Comparison of ENCODE assay signal across 8 cellular contexts in the genomic region with DNA sequence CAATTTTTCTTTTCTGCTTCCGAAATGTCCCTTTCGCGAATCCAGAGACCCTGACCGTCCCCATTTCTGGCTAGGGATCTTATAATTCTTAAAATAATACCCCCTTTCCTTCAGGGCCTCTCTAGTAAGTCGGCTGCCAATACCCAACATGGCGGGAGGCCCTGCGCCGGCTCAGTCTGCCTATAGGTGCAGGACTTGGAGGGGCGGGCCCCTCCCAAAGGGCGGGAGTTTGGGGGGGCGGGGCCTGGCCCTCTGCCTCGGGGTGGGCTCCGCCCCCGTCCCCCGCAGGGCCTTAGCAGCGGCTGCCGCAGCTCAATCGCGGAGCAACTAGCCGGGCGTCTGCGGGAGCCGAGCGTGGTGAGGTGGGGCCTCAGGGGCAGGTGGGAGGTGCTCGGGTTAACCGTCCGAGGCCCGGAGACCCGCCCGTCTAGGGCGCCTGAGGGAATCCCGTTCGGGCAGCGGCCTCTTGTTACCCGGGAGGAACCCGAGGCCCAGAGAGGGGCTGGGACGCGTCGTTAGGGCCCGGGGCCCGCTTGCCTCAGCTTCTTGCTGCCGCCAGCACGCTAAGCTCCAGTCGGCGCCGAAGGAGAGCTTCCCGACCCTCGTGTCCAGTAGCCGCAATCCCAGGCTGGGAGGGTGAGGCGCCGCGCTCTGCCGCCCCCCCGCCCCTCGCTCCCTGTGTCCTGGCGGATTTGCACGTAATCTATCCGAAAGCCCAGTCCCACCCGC.
A peak's percentile ranks its signal among the peaks of the same experiment; 100 is the strongest.
DNase-seq lines count a peak whose midpoint lies in the region; ATAC-seq and TF ChIP-seq lines count a peak whose summit lies in the region.

A gene with protein sequence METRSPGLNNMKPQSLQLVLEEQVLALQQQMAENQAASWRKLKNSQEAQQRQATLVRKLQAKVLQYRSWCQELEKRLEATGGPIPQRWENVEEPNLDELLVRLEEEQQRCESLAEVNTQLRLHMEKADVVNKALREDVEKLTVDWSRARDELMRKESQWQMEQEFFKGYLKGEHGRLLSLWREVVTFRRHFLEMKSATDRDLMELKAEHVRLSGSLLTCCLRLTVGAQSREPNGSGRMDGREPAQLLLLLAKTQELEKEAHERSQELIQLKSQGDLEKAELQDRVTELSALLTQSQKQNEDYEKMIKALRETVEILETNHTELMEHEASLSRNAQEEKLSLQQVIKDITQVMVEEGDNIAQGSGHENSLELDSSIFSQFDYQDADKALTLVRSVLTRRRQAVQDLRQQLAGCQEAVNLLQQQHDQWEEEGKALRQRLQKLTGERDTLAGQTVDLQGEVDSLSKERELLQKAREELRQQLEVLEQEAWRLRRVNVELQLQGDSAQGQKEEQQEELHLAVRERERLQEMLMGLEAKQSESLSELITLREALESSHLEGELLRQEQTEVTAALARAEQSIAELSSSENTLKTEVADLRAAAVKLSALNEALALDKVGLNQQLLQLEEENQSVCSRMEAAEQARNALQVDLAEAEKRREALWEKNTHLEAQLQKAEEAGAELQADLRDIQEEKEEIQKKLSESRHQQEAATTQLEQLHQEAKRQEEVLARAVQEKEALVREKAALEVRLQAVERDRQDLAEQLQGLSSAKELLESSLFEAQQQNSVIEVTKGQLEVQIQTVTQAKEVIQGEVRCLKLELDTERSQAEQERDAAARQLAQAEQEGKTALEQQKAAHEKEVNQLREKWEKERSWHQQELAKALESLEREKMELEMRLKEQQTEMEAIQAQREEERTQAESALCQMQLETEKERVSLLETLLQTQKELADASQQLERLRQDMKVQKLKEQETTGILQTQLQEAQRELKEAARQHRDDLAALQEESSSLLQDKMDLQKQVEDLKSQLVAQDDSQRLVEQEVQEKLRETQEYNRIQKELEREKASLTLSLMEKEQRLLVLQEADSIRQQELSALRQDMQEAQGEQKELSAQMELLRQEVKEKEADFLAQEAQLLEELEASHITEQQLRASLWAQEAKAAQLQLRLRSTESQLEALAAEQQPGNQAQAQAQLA (N-terminal part only) (plus strand): TSS at position 718 of the 729 bp plus-strand sequence. CDS start 6,770 bp downstream, outside the sequence.

- peak; percentile 67 for ATAC-seq in HG03378 (IDR thresholded peaks at IDR 0.05; ENCODE audit: unreplicated experiment)
- ATAC-seq in activated CD4-positive, CD25-positive, alpha-beta regulatory T cell treated with anti-CD3 and anti-CD28 coated beads, Interleukin-2, amount 50 U/mL, for 24 hours, result peak; percentile 96
- ATAC-seq in central memory CD8-positive, alpha-beta T cell (replicated peaks; ENCODE audit: extremely low read depth, poor library complexity, severe bottlenecking), result peak; percentile 96

- H3K27me3 Mint-ChIP-seq in central memory CD8-positive, alpha-beta T cell, result no peaks in the 10 kb centered on the region

- peaks cover 5% of the 10 kb centered on the region for H3K36me3 Mint-ChIP-seq in central memory CD8-positive, alpha-beta T cell (ENCODE audit: insufficient read depth)

- peaks cover 9% of the 10 kb centered on the region for H3K4me1 Mint-ChIP-seq in central memory CD8-positive, alpha-beta T cell

- DNase-seq in AG20443 (ENCODE audit: low spot score) (peak; percentile 97), NCI-H446 treated with DMSO at 0.1 percent for 48 hours (lab: John Stamatoyannopoulos, UW) (peak; percentile 95), iris pigment epithelial cell (ENCODE audit: low read depth) (peak; percentile 96)
- DNase-seq in central memory CD8-positive, alpha-beta T cell (ENCODE audit: low spot score in 2 of 2), result peak; percentile 85 to 88
- DNase-seq in stimulated activated CD4-positive, alpha-beta T cell treated with anti-CD3 and anti-CD28 coated beads, Interleukin-12 subunit alpha, Interleukin-12 subunit beta, amount 100 ng/mL, for 24 hours (ENCODE audit: low read depth in 2 of 2), result peak; percentile 84 to 90

- peak within 1 kb of the TSS; percentile 95 for H3K27ac Mint-ChIP-seq in central memory CD8-positive, alpha-beta T cell (ENCODE audit: low read depth)

- no peaks in the 10 kb centered on the region for H3K9me3 Mint-ChIP-seq in central memory CD8-positive, alpha-beta T cell

- peak; percentile 55 for TF ChIP-seq POLR2A in GM19099 (IDR thresholded peaks at IDR 0.05; ENCODE audit: extremely low read depth, insufficient read length, low read depth)

- peak within 1 kb of the TSS; percentile 89 for H3K4me3 Mint-ChIP-seq in central memory CD8-positive, alpha-beta T cell

Comparison
In these comparisons a context has a peak if more than half of its experiments do, and no peak if none do; other contexts are left out.
1. Peak in every context shown above with its lines: DNase-seq and ATAC-seq.